ENCODE assay signal across 2 cellular contexts in the genomic region with DNA sequence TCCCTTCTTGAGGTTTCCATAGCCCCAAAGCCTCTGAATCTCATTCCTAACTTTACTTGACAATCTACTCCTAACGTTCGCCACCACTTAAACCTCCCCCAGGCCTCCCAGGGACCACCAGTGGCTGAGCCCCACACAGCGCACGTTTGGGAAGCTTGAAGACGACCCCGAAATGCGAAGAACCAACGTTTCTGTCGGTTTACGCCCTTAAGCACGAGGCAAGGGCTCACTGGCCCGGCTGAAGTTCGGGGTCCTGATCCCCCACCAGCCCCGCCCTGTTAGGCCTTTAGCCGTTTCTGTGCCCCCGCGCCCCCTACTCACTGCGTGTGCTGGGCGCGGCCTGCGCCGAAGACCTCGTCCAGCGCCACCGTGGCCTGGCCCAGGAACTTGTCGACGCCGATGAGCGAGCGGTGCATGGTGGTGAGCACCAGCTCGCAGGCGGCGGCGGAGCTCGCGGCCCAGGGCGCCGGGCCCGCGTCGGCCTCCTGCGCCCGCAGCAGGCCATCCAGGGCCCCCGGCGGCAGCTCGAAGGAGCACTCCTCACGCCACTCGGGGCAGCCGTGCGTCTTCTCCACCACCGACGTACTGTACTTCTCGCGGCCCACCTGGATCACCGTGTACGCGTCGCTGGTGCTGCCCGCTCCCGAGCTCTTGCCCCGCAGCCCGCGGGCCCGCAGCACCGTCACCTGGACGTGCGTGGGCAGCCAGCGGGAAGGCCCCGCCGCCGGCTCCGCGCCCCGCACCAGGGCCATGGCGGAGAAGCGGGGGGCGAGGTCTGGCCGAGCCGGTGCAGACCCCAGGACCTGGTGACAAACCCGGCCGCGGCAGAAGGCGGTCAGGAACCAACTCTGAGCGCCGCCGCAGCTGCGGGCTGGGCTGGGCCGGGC.
TF ChIP-seq lines count a peak whose summit lies in the region.

No MANE protein-coding gene starts in this region.

TF ChIP-seq in SK-N-SH, 30 proteins besides CTCF, POLR2A, EP300 and RAD21 (continued from another document):
- TF ChIP-seq, protein P1, sequence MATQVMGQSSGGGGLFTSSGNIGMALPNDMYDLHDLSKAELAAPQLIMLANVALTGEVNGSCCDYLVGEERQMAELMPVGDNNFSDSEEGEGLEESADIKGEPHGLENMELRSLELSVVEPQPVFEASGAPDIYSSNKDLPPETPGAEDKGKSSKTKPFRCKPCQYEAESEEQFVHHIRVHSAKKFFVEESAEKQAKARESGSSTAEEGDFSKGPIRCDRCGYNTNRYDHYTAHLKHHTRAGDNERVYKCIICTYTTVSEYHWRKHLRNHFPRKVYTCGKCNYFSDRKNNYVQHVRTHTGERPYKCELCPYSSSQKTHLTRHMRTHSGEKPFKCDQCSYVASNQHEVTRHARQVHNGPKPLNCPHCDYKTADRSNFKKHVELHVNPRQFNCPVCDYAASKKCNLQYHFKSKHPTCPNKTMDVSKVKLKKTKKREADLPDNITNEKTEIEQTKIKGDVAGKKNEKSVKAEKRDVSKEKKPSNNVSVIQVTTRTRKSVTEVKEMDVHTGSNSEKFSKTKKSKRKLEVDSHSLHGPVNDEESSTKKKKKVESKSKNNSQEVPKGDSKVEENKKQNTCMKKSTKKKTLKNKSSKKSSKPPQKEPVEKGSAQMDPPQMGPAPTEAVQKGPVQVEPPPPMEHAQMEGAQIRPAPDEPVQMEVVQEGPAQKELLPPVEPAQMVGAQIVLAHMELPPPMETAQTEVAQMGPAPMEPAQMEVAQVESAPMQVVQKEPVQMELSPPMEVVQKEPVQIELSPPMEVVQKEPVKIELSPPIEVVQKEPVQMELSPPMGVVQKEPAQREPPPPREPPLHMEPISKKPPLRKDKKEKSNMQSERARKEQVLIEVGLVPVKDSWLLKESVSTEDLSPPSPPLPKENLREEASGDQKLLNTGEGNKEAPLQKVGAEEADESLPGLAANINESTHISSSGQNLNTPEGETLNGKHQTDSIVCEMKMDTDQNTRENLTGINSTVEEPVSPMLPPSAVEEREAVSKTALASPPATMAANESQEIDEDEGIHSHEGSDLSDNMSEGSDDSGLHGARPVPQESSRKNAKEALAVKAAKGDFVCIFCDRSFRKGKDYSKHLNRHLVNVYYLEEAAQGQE (IDR thresholded peaks at IDR 0.05; ENCODE audit: low read depth, low read length), result no peak
- no peak for TF ChIP-seq FOXM1 (IDR thresholded peaks at IDR 0.05; ENCODE audit: low read depth)
- TF ChIP-seq, protein P2, sequence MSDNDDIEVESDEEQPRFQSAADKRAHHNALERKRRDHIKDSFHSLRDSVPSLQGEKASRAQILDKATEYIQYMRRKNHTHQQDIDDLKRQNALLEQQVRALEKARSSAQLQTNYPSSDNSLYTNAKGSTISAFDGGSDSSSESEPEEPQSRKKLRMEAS (IDR thresholded peaks at IDR 0.05; ENCODE audit: low read depth), result peak; percentile 74
- no peak for TF ChIP-seq JUND (IDR thresholded peaks at IDR 0.05)
- TF ChIP-seq RFX5 (IDR thresholded peaks at IDR 0.05; ENCODE audit: low read length), result no peak
- TF ChIP-seq NFIC (IDR thresholded peaks at IDR 0.05; ENCODE audit: borderline replicate concordance), result no peak

TF ChIP-seq in liver, 16 proteins besides CTCF, POLR2A, EP300 and RAD21 (continued from another document):
- TF ChIP-seq, protein P3, sequence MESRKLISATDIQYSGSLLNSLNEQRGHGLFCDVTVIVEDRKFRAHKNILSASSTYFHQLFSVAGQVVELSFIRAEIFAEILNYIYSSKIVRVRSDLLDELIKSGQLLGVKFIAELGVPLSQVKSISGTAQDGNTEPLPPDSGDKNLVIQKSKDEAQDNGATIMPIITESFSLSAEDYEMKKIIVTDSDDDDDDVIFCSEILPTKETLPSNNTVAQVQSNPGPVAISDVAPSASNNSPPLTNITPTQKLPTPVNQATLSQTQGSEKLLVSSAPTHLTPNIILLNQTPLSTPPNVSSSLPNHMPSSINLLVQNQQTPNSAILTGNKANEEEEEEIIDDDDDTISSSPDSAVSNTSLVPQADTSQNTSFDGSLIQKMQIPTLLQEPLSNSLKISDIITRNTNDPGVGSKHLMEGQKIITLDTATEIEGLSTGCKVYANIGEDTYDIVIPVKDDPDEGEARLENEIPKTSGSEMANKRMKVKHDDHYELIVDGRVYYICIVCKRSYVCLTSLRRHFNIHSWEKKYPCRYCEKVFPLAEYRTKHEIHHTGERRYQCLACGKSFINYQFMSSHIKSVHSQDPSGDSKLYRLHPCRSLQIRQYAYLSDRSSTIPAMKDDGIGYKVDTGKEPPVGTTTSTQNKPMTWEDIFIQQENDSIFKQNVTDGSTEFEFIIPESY (IDR thresholded peaks at IDR 0.05), result no peak
- TF ChIP-seq RXRA (IDR thresholded peaks at IDR 0.05) (no peak), GABPA (IDR thresholded peaks at IDR 0.05 in 1 of 2, conservative IDR thresholded peaks at IDR 0.05 in 1 of 2) (no peak), HNF4G (IDR thresholded peaks at IDR 0.05) (no peak), TAF1 (conservative IDR thresholded peaks at IDR 0.05) (no peak), SP1 (IDR thresholded peaks at IDR 0.05) (no peak), FOXA1 (IDR thresholded peaks at IDR 0.05) (no peak)
- TF ChIP-seq, protein P4, sequence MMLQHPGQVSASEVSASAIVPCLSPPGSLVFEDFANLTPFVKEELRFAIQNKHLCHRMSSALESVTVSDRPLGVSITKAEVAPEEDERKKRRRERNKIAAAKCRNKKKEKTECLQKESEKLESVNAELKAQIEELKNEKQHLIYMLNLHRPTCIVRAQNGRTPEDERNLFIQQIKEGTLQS (IDR thresholded peaks at IDR 0.05), result no peak
